34 cellular contexts compared by ENCODE assay signal in the genomic region with DNA sequence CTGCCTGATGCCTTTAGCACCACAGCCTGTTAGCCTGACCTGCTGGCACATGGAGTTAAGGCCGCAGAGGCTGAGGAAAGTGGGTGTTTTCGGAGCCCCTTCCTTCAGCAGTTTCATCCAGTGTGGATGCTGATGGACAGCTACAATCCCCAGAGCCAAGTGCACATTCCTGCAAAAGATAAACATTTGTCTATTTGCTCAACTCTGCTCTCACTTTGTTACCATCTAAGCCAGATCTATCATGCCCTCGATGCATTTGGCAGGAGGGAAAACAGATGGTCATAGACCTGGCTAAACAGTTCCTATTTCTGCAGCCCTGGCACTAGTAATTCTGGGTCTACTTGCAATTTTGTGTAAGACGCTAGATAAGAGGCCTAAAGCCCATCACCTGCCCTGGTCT.
DNase-seq lines count a peak whose midpoint lies in the region; ATAC-seq and TF ChIP-seq lines count a peak whose summit lies in the region.
"Had no signal": no experiment of that assay in that cellular context is flagged by ENCODE, and none has a peak within 500 bp of the region (broad histone marks: within the 10 kb centered on the region; RNA-seq: fewer than 3 reads in every experiment).

No MANE protein-coding gene starts in this region.

- intact Hi-C loops in spleen (cut with DNase I; ENCODE audit: low total_unique reads), result no loop called here

- H3K4me3 Mint-ChIP-seq in osteocyte (ENCODE audit: unreplicated experiment) (no peak overlapping the region), WTC11 (no peak overlapping the region)
- H3K4me3 Mint-ChIP-seq: activated CD4-positive, alpha-beta T cell treated with anti-CD3 and anti-CD28 coated beads, Interleukin-2, amount 10 ng/mL, durations not matched to agents 24 days and 14 days; activated naive CD8-positive, alpha-beta T cell treated with anti-CD3 and anti-CD28 coated beads, Interleukin-2, amount 10 ng/mL, durations not matched to agents 7 days and 5 days; neural progenitor cell; stimulated activated naive CD8-positive, alpha-beta T cell treated with anti-CD3 and anti-CD28 coated beads, Interleukin-15, amount 100 ng/mL, for 72 hours had no signal

- H3K27ac ChIP-seq in spleen, result no peak overlapping the region
- H3K27ac ChIP-seq: BLaER1, heart right ventricle, neural progenitor cell, parathyroid adenoma, right atrium auricular region, uterus, WERI-Rb-1 had no signal

- H3K9me3 ChIP-seq in MG63 (no peaks in the 10 kb centered on the region), spleen (peaks cover 0 to 5% (median 0%) of the 10 kb centered on the region in 8 donors)
- H3K9me3 ChIP-seq: BLaER1, esophagus muscularis mucosa, heart right ventricle, right atrium auricular region, uterus had no signal

- CTCF ChIA-PET in WTC11 (lab: Charles Lee), result no interaction called here

- H3K27me3 Mint-ChIP-seq in osteocyte (ENCODE audit: unreplicated experiment) (no peaks in the 10 kb centered on the region), WTC11 (ENCODE audit: low read depth) (no peaks in the 10 kb centered on the region; the same call in 1 of the 2 replicates)

- H3K4me3 ChIP-seq in MG63 (no peak overlapping the region), spleen (no peak overlapping the region)
- H3K4me3 ChIP-seq: BLaER1, esophagus muscularis mucosa, heart right ventricle, neural progenitor cell, right atrium auricular region, uterus had no signal

- TF ChIP-seq CTCF in osteocyte (IDR thresholded peaks at IDR 0.05), result no peak
- no peak for TF ChIP-seq CTCF in WTC11 (IDR thresholded peaks at IDR 0.05)
- no peak for TF ChIP-seq CTCF in spleen (IDR thresholded peaks at IDR 0.05 in 8 of 11, conservative IDR thresholded peaks at IDR 0.05 in 3 of 11)

- peaks cover 58% of the 10 kb centered on the region for H3K4me1 Mint-ChIP-seq in osteocyte (ENCODE audit: unreplicated experiment)
- H3K4me1 Mint-ChIP-seq in WTC11, result peaks cover 16% of the 10 kb centered on the region
- H3K4me1 Mint-ChIP-seq: activated CD4-positive, alpha-beta T cell treated with anti-CD3 and anti-CD28 coated beads, Interleukin-2, amount 10 ng/mL, durations not matched to agents 24 days and 14 days; activated naive CD8-positive, alpha-beta T cell treated with anti-CD3 and anti-CD28 coated beads, Interleukin-2, amount 10 ng/mL, durations not matched to agents 7 days and 5 days; stimulated activated naive CD8-positive, alpha-beta T cell treated with anti-CD3 and anti-CD28 coated beads, Interleukin-15, amount 100 ng/mL, for 72 hours had no signal

- peak overlapping the region; percentile 58 for H3K27ac Mint-ChIP-seq in osteocyte (ENCODE audit: unreplicated experiment)
- no peak overlapping the region for H3K27ac Mint-ChIP-seq in WTC11
- H3K27ac Mint-ChIP-seq: activated CD4-positive, alpha-beta T cell treated with anti-CD3 and anti-CD28 coated beads, Interleukin-2, amount 10 ng/mL, durations not matched to agents 24 days and 14 days; activated naive CD8-positive, alpha-beta T cell treated with anti-CD3 and anti-CD28 coated beads, Interleukin-2, amount 10 ng/mL, durations not matched to agents 7 days and 5 days; neural progenitor cell had no signal

- H3K36me3 Mint-ChIP-seq in osteocyte (ENCODE audit: unreplicated experiment) (no peaks in the 10 kb centered on the region), WTC11 (no peaks in the 10 kb centered on the region)
- H3K36me3 Mint-ChIP-seq: activated naive CD8-positive, alpha-beta T cell treated with anti-CD3 and anti-CD28 coated beads, Interleukin-2, amount 10 ng/mL, durations not matched to agents 7 days and 5 days; neural progenitor cell had no signal

- H3K27me3 ChIP-seq in MG63, result no peaks in the 10 kb centered on the region
- peaks cover 0 to 3% (median 0%) of the 10 kb centered on the region in 7 donors for H3K27me3 ChIP-seq in spleen (replicated peaks in 1 of 7)
- H3K27me3 ChIP-seq: BLaER1, esophagus muscularis mucosa, heart right ventricle, neural progenitor cell, right atrium auricular region, uterus had no signal

- ATAC-seq in WTC11, result no peak
- ATAC-seq: heart right ventricle; stimulated activated naive CD8-positive, alpha-beta T cell treated with anti-CD3 and anti-CD28 coated beads, Interleukin-15, amount 100 ng/mL, for 72 hours had no signal

- H3K4me1 ChIP-seq in spleen, result peaks cover 0 to 6% (median 0%) of the 10 kb centered on the region in 6 donors
- H3K4me1 ChIP-seq: BLaER1, neural progenitor cell, parathyroid adenoma, right atrium auricular region, uterus had no signal

- POLR2A ChIA-PET in WTC11 (lab: Charles Lee), result no interaction called here

- WGBS in spleen, 5 donors, result 78 to 91% (median 81%) methylated on average over 4 of the region's 4 CpGs

- DNase-seq in DMS 273 treated with DMSO at 0.1 percent for 48 hours (lab: John Stamatoyannopoulos, UW), result peak; percentile 35
- peak; percentile 52 for DNase-seq in MG63
- peak; percentile 94 for DNase-seq in cerebellar cortex (ENCODE audit: low spot score)
- DNase-seq in osteocyte (ENCODE audit: extremely low spot score, unreplicated experiment), result no peak
- DNase-seq in NCI-H226, result no peak
- DNase-seq in WTC11 (ENCODE audit: low spot score), result no peak
- DNase-seq in spleen, result no peak
- DNase-seq: activated CD4-positive, alpha-beta T cell treated with anti-CD3 and anti-CD28 coated beads, Interleukin-2, amount 10 ng/mL, durations not matched to agents 24 days and 14 days; activated gamma-delta T cell treated with Interleukin-2 at 50 U/mL for 16 hours; activated naive CD8-positive, alpha-beta T cell treated with anti-CD3 and anti-CD28 coated beads, Interleukin-2, amount 10 ng/mL, durations not matched to agents 7 days and 5 days; activated T-cell treated with anti-CD3 and anti-CD28 coated beads, Interleukin-2, amount 50 U/mL, for 48 hours; dermis blood vessel endothelial cell; DMS79 treated with DMSO at 0.1 percent for 48 hours; foreskin melanocyte; GF-D8; GOT3; heart right ventricle; KBM-7; kidney; MM.1S; NCI-H2029 treated with DMSO at 0.1 percent for 48 hours; NCI-H2227 treated with DMSO at 0.1 percent for 48 hours; NCI-H748 treated with DMSO at 0.1 percent for 48 hours; SIG-M5; stimulated activated CD4-positive, alpha-beta T cell treated with anti-CD3 and anti-CD28 coated beads, Interleukin-2, amount 100 ng/mL, for 24 hours; stimulated activated naive CD8-positive, alpha-beta T cell treated with anti-CD3 and anti-CD28 coated beads, Interleukin-15, amount 100 ng/mL, for 72 hours; T1000; uterus; WERI-Rb-1 had no signal

- no peak for TF ChIP-seq POLR2A in spleen (IDR thresholded peaks at IDR 0.05)

- H3K9me3 Mint-ChIP-seq in osteocyte (ENCODE audit: unreplicated experiment) (no peaks in the 10 kb centered on the region), WTC11 (peaks cover 9% of the 10 kb centered on the region; the same call in 1 of the 2 replicates)
- H3K9me3 Mint-ChIP-seq: activated CD4-positive, alpha-beta T cell treated with anti-CD3 and anti-CD28 coated beads, Interleukin-2, amount 10 ng/mL, durations not matched to agents 24 days and 14 days; activated naive CD8-positive, alpha-beta T cell treated with anti-CD3 and anti-CD28 coated beads, Interleukin-2, amount 10 ng/mL, durations not matched to agents 7 days and 5 days had no signal

- no peaks in the 10 kb centered on the region for H3K36me3 ChIP-seq in MG63
- no peaks in the 10 kb centered on the region for H3K36me3 ChIP-seq in spleen
- H3K36me3 ChIP-seq: BLaER1, esophagus muscularis mucosa, heart right ventricle, neural progenitor cell, right atrium auricular region, uterus, WERI-Rb-1 had no signal

TF ChIP-seq in WTC11, 78 proteins besides CTCF, POLR2A, EP300 and RAD21:
- TF ChIP-seq SP1 (CRISPR knock-in tag; conservative IDR thresholded peaks at IDR 0.05) (no peak), AR (CRISPR knock-in tag; IDR thresholded peaks at IDR 0.05) (no peak), TEAD4 (CRISPR knock-in tag; IDR thresholded peaks at IDR 0.05) (no peak), ESRRA (CRISPR knock-in tag; IDR thresholded peaks at IDR 0.05; ENCODE audit: borderline replicate concordance) (no peak), SMAD4 (CRISPR knock-in tag; IDR thresholded peaks at IDR 0.05) (no peak), GABPB1 (CRISPR knock-in tag; IDR thresholded peaks at IDR 0.05) (no peak)
- TF ChIP-seq, protein P1, sequence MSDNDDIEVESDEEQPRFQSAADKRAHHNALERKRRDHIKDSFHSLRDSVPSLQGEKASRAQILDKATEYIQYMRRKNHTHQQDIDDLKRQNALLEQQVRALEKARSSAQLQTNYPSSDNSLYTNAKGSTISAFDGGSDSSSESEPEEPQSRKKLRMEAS (CRISPR knock-in tag; IDR thresholded peaks at IDR 0.05), result no peak

Comparison
In these comparisons a context has a peak if more than half of its experiments do, and no peak if none do; other contexts are left out.
1. DNase-seq: peak in DMS 273 treated with DMSO at 0.1 percent for 48 hours (single experiment), MG63 (single experiment) and cerebellar cortex (single experiment); none in osteocyte (single experiment), NCI-H226 (single experiment), WTC11 (single experiment) and spleen (single experiment).